15 cellular contexts compared by ENCODE assay signal in the genomic region with DNA sequence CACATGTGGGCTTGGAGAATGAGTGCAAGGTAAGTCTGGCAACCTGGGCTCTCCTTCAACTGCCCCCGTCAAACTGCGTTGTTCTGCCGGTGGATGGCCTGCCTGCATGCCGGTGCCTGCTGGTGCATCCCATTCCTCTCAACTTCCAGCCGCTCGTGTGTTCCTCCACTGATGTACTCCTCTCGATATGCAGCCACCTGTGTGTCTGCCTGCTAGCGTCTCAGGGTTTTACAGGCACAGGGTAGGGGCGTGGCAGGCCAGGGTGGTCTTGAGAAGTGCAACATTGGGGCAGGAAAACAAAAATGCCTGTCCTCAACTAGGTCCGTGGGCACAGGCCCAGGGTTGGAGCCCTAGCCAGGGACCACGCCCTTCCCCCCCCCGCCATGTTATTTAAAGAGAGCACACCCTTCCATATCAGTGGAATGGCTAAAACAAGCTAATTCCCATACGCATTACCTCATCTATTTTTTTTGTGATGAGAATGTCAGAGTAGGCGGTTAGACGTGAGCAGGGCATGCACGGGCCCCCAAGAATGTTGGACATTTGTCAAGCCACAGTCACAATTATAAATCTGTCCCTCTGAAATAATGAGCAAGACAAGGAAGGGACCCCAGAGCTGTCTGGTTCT. TPM values are rescaled to one million over a fixed set of nuclear protein-coding genes. Genes with fewer than 3 reads are reported as not detected.
DNase-seq lines count a peak whose midpoint lies in the region; ATAC-seq and TF ChIP-seq lines count a peak whose summit lies in the region.
"Had no signal": no experiment of that assay in that cellular context is flagged by ENCODE, and none has a peak within 500 bp of the region (broad histone marks: within the 10 kb centered on the region; RNA-seq: fewer than 3 reads in every experiment).

No MANE protein-coding gene starts in this region.

- H3K4me1 Mint-ChIP-seq in activated CD4-positive, alpha-beta T cell treated with anti-CD3 and anti-CD28 coated beads, Interleukin-2, amount 10 ng/mL, durations not matched to agents 24 days and 14 days: peaks cover 48% of the 10 kb centered on the region
- H3K4me1 Mint-ChIP-seq in central memory CD8-positive, alpha-beta T cell: peaks cover 50% of the 10 kb centered on the region

- peaks cover 26% of the 10 kb centered on the region for H3K9me3 Mint-ChIP-seq in activated CD4-positive, alpha-beta T cell treated with anti-CD3 and anti-CD28 coated beads, Interleukin-2, amount 10 ng/mL, durations not matched to agents 24 days and 14 days
- no peaks in the 10 kb centered on the region for H3K9me3 Mint-ChIP-seq in central memory CD8-positive, alpha-beta T cell

- no peak overlapping the region for H2AFZ ChIP-seq in osteoblast (ENCODE audit: low read length)

- POLR2A ChIA-PET in HEK293 (lab: Yijun Ruan, JAX): interaction anchor here (0.6 to 1.5 kb wide), 7 partner anchors 22 to 289 kb away, joined by 3 to 9 read pairs (median 3); partner anchors contain the start of gene SERPINB6

- H3K79me2 ChIP-seq in osteoblast (ENCODE audit: insufficient read depth, low read length): no peaks in the 10 kb centered on the region

- no peak overlapping the region for H3K4me3 ChIP-seq in HEK293 (ENCODE audit: low read depth, low read length)
- H3K4me3 ChIP-seq in osteoblast (ENCODE audit: insufficient read depth, low read length): no peak overlapping the region
- H3K4me3 ChIP-seq: upper lobe of left lung had no signal

- H3K27ac Mint-ChIP-seq in activated CD4-positive, alpha-beta T cell treated with anti-CD3 and anti-CD28 coated beads, Interleukin-2, amount 10 ng/mL, durations not matched to agents 24 days and 14 days: peak overlapping the region; percentile 93
- H3K27ac Mint-ChIP-seq in central memory CD8-positive, alpha-beta T cell (ENCODE audit: low read depth): peak overlapping the region; percentile 51

- DNase-seq in activated CD4-positive, alpha-beta T cell treated with anti-CD3 and anti-CD28 coated beads, Interleukin-2, amount 10 ng/mL, durations not matched to agents 24 days and 14 days: no peak
- DNase-seq in activated CD4-positive, alpha-beta T cell treated with anti-CD3 and anti-CD28 coated beads for 1 hour: no peak
- no peak for DNase-seq in central memory CD8-positive, alpha-beta T cell (ENCODE audit: low spot score in 2 of 2)
- DNase-seq in osteoblast (ENCODE audit: insufficient read length, low spot score, missing footprints) (peak; percentile 68), NCI-H1694 (lab: John Stamatoyannopoulos, UW) (no peak)
- DNase-seq: aorta; erythroblast; mesendoderm; NCI-H187; stimulated activated CD4-positive, alpha-beta T cell treated with anti-CD3 and anti-CD28 coated beads, Interleukin-4, amount 100 ng/mL, for 1 hour; upper lobe of left lung had no signal

- no peak overlapping the region for H3K27ac ChIP-seq in HEK293 (ENCODE audit: extremely low read depth, low read depth, low read length)
- no peak overlapping the region for H3K27ac ChIP-seq in osteoblast (ENCODE audit: low read depth, low read length)
- H3K27ac ChIP-seq: neutrophil, upper lobe of left lung had no signal

- no peaks in the 10 kb centered on the region for H3K9me3 ChIP-seq in HEK293 (ENCODE audit: control insufficient read depth, insufficient read depth, low read depth, low read length)
- no peaks in the 10 kb centered on the region for H3K9me3 ChIP-seq in osteoblast (ENCODE audit: low read depth, low read length)
- H3K9me3 ChIP-seq: neutrophil, upper lobe of left lung had no signal

- CTCF ChIA-PET in HEK293 (lab: Yijun Ruan, JAX): interaction anchor here (0.5 to 1.1 kb wide), 3 partner anchors 9 to 93 kb away, joined by 3 to 5 read pairs (median 3); no protein-coding TSS in a partner anchor

- peaks cover 34% of the 10 kb centered on the region for H3K36me3 Mint-ChIP-seq in activated CD4-positive, alpha-beta T cell treated with anti-CD3 and anti-CD28 coated beads, Interleukin-2, amount 10 ng/mL, durations not matched to agents 24 days and 14 days (ENCODE audit: low read depth)
- peaks cover 14% of the 10 kb centered on the region for H3K36me3 Mint-ChIP-seq in central memory CD8-positive, alpha-beta T cell (ENCODE audit: insufficient read depth)

- ATAC-seq in central memory CD8-positive, alpha-beta T cell (replicated peaks; ENCODE audit: extremely low read depth, poor library complexity, severe bottlenecking): no peak
- ATAC-seq in HG02840 (IDR thresholded peaks at IDR 0.05; ENCODE audit: low FRiP score, unreplicated experiment) (no peak), GM18517 (IDR thresholded peaks at IDR 0.05; ENCODE audit: unreplicated experiment) (no peak)

- H3K4me2 ChIP-seq in osteoblast (ENCODE audit: insufficient read depth, low read length): no peak overlapping the region

- peak overlapping the region; percentile 23 for H3K4me3 Mint-ChIP-seq in activated CD4-positive, alpha-beta T cell treated with anti-CD3 and anti-CD28 coated beads, Interleukin-2, amount 10 ng/mL, durations not matched to agents 24 days and 14 days
- peak overlapping the region; percentile 54 for H3K4me3 Mint-ChIP-seq in central memory CD8-positive, alpha-beta T cell

- H3K27me3 ChIP-seq in osteoblast (ENCODE audit: insufficient read depth, low read length): peaks cover 12% of the 10 kb centered on the region
- H3K27me3 ChIP-seq: neutrophil, upper lobe of left lung had no signal

- intact Hi-C loops in activated CD4-positive, alpha-beta T cell treated with anti-CD3 and anti-CD28 coated beads, Interleukin-2, amount 10 ng/mL, durations not matched to agents 24 days and 14 days (cut with micrococcal nuclease): no loop called here

- H3K4me1 ChIP-seq in HEK293 (ENCODE audit: control insufficient read depth, insufficient read depth, low read length) (no peaks in the 10 kb centered on the region), osteoblast (ENCODE audit: insufficient read depth, low read length) (no peaks in the 10 kb centered on the region)

- TF ChIP-seq CTCF in HEK293 (tag by site-specific recombination; IDR thresholded peaks at IDR 0.05): no peak
- no peak for TF ChIP-seq CTCF in osteoblast (IDR thresholded peaks at IDR 0.05; ENCODE audit: extremely low read depth, low read depth, low read length)

- no peaks in the 10 kb centered on the region for H4K20me1 ChIP-seq in osteoblast (ENCODE audit: insufficient read depth, low read length)

- H3K36me3 ChIP-seq in HEK293 (ENCODE audit: control insufficient read depth in 2 of 2, insufficient read depth in 1 of 2, low read length in 2 of 2) (no peaks in the 10 kb centered on the region), osteoblast (ENCODE audit: insufficient read depth, low read length) (no peaks in the 10 kb centered on the region)
- H3K36me3 ChIP-seq: neutrophil, upper lobe of left lung had no signal

- no peaks in the 10 kb centered on the region for H3K27me3 Mint-ChIP-seq in activated CD4-positive, alpha-beta T cell treated with anti-CD3 and anti-CD28 coated beads, Interleukin-2, amount 10 ng/mL, durations not matched to agents 24 days and 14 days
- no peaks in the 10 kb centered on the region for H3K27me3 Mint-ChIP-seq in central memory CD8-positive, alpha-beta T cell

TF ChIP-seq in HEK293, 187 proteins besides CTCF, POLR2A, EP300 and RAD21:
- TF ChIP-seq KLF1 (tag by site-specific recombination; IDR thresholded peaks at IDR 0.05): peak; percentile 81
- TF ChIP-seq ZNF398 (tag by site-specific recombination; IDR thresholded peaks at IDR 0.05): no peak

RNA-seq across cellular contexts. Expression of gene SERPINB6, which starts 33.2 kb away (rescaled TPM):
- 33.1 and 36.2 TPM in 2 replicates for total RNA-seq in activated CD4-positive, alpha-beta T cell treated with anti-CD3 and anti-CD28 coated beads, Interleukin-2, amount 10 ng/mL, durations not matched to agents 24 days and 14 days
- 80.7 and 83.2 TPM in 2 replicates for total RNA-seq in osteoblast

RNA-seq across cellular contexts. Expression of gene SERPINB9, which starts 35.0 kb away (rescaled TPM):
- total RNA-seq in activated CD4-positive, alpha-beta T cell treated with anti-CD3 and anti-CD28 coated beads, Interleukin-2, amount 10 ng/mL, durations not matched to agents 24 days and 14 days: 81.3 and 83.8 TPM in 2 replicates
- 4.4 and 6.2 TPM in 2 replicates for total RNA-seq in osteoblast

Comparison
In these comparisons a context has a peak if more than half of its experiments do, and no peak if none do; other contexts are left out.
1. RNA of gene SERPINB9, which starts 35.0 kb away (total RNA-seq): 81.3 to 83.8 TPM in activated CD4-positive, alpha-beta T cell treated with anti-CD3 and anti-CD28 coated beads, Interleukin-2, amount 10 ng/mL, durations not matched to agents 24 days and 14 days; 4.4 to 6.2 TPM in osteoblast; every median in the first group is over 10 times any median in the second.